Comparison of ENCODE assay signal across 8 cellular contexts in the genomic region with DNA sequence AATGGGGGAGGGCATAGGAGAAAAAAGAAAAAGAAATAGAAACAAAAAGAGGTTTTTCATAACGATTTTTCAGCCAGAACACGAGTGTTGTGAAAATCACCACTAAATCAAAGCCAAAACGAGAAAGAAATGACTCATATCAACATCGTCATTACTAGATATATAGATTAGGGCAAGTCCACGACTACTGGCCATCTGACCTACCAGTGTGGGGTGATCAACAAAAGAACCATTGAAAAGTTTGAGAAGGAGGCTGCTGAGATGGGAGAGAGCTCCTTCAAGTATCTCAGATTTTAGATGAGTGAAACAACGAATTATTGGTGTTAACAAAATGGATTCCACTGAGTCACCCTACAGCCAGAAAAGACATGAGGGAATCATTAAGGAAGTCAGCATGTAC. TPM values are rescaled to one million over a fixed set of nuclear protein-coding genes. Genes with fewer than 3 reads are reported as not detected.
"Had no signal": no experiment of that assay in that cellular context is flagged by ENCODE, and none has a peak within 500 bp of the region (broad histone marks: within the 10 kb centered on the region; RNA-seq: fewer than 3 reads in every experiment).

No MANE protein-coding gene starts in this region.

- FAIRE-seq: HTR-8/SVneo, K562 had no signal

- H2AFZ ChIP-seq: GM23248 had no signal

- H3K27ac ChIP-seq: GM23248 had no signal

- DNase-seq: GM23248, GOT3, H7, HCEC 1CT, IMR-90 had no signal

- H3K4me3 ChIP-seq: GM23248, K562 had no signal

- ATAC-seq: K562 had no signal

- H3K9ac ChIP-seq: GM23248 had no signal

RNA-seq across cellular contexts. Expression of a gene that starts 33.5 kb away (rescaled TPM):
- total RNA-seq: GM23248, HT-29, IMR-90, K562 had no signal
- polyA plus RNA-seq: GM23248, IMR-90, K562 had no signal
